Comparison of ENCODE assay signal across 18 cellular contexts in the genomic region with DNA sequence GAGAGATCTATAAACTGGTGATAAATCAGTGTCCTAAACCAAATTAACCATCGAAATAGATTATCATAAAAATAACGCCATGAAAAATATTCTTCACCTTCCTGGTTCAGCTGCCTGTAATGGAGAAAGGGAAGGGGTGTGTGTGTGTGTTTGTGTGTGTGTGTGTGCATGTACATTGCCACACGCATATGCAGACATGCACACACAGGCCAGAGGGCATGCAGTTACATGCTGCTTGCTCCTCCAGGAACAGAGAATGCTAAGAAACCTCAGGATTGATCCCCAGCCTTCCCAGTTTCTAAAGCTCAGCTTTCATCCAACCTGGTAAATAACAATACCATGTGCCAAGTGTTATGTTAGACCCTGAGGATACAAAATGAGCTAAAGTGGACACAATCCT.
"Had no signal": no experiment of that assay in that cellular context is flagged by ENCODE, and none has a peak within 500 bp of the region (broad histone marks: within the 10 kb centered on the region; RNA-seq: fewer than 3 reads in every experiment).

No MANE protein-coding gene starts in this region.

- H3K4me3 Mint-ChIP-seq: endodermal cell; immature natural killer cell; naive thymus-derived CD8-positive, alpha-beta T cell; neural crest cell had no signal

- H3K9me3 ChIP-seq: gastrocnemius medialis, pancreas, uterus had no signal

- DNase-seq: effector CD4-positive, alpha-beta T cell; endodermal cell; gastrocnemius medialis; immature natural killer cell; kidney; left cardiac atrium; left ventricle myocardium superior; naive thymus-derived CD8-positive, alpha-beta T cell; pancreas; right cardiac atrium; small intestine; stimulated activated CD4-positive, alpha-beta T cell treated with anti-CD3 and anti-CD28 coated beads, Interleukin-2, amount 100 ng/mL, for 48 hours; upper lobe of left lung; uterus had no signal

- H3K27ac ChIP-seq: coronary artery, gastrocnemius medialis, upper lobe of left lung, uterus had no signal

- H3K4me1 ChIP-seq: upper lobe of left lung, uterus had no signal

- H3K27me3 ChIP-seq: gastrocnemius medialis, pancreas, upper lobe of left lung, uterus had no signal

- H3K4me3 ChIP-seq: coronary artery, gastrocnemius medialis, lung, pancreas, upper lobe of left lung, uterus had no signal

- H3K36me3 Mint-ChIP-seq: immature natural killer cell; naive thymus-derived CD8-positive, alpha-beta T cell had no signal

- H3K36me3 ChIP-seq: gastrocnemius medialis, pancreas, upper lobe of left lung, uterus had no signal

- ATAC-seq: esophagus mucosa; gastrocnemius medialis; left cardiac atrium; left ventricle myocardium superior; naive thymus-derived CD8-positive, alpha-beta T cell; right cardiac atrium had no signal

- H3K9me3 Mint-ChIP-seq: endodermal cell, neural crest cell had no signal

- H3K27ac Mint-ChIP-seq: endodermal cell, immature natural killer cell had no signal

- H3K4me1 Mint-ChIP-seq: immature natural killer cell; naive thymus-derived CD8-positive, alpha-beta T cell had no signal
